Comparison of ENCODE assay signal across 8 cellular contexts in genomic region chr2:152025678-152026287, GRCh38.
DNase-seq lines count a peak whose midpoint lies in the region; ATAC-seq and TF ChIP-seq lines count a peak whose summit lies in the region.

No MANE protein-coding gene starts in this region.

- peak; percentile 77 for DNase-seq in ACHN
- DNase-seq in NCI-H2107 (lab: John Stamatoyannopoulos, UW), result peak; percentile 44
- peak; percentile 86 for DNase-seq in UCSD-AML1 (lab: John Stamatoyannopoulos, UW; ENCODE audit: unreplicated experiment)
- peak; percentile 81 for DNase-seq in brain microvascular endothelial cell
- peak; percentile 67 for DNase-seq in iPS-NIHi7 (ENCODE audit: extremely low spot score)
- DNase-seq in stimulated activated CD4-positive, alpha-beta T cell treated with anti-CD3 and anti-CD28 coated beads, Interleukin-12 subunit alpha, Interleukin-12 subunit beta, amount 100 ng/mL, for 24 hours (ENCODE audit: low read depth in 2 of 2), result peak; percentile 59 to 78

- H3K27ac ChIP-seq in brain microvascular endothelial cell, result no peak overlapping the region

- peak overlapping the region; percentile 29 for H3K4me3 ChIP-seq in brain microvascular endothelial cell (ENCODE audit: low read depth, low read length)

- peak; percentile 99 for TF ChIP-seq CTCF in brain microvascular endothelial cell (IDR thresholded peaks at IDR 0.05; ENCODE audit: low read depth, low read length, missing control alignments)

- no peaks in the 10 kb centered on the region for H3K36me3 ChIP-seq in brain microvascular endothelial cell (replicated peaks)

- H3K27me3 ChIP-seq in brain microvascular endothelial cell (replicated peaks), result no peaks in the 10 kb centered on the region

- peak; percentile 80 for ATAC-seq in GM18519 (IDR thresholded peaks at IDR 0.05; ENCODE audit: low FRiP score, unreplicated experiment)
- ATAC-seq in HG03064 (IDR thresholded peaks at IDR 0.05; ENCODE audit: low read depth, unreplicated experiment), result peak; percentile 90

- in situ Hi-C loops in ACHN (cut with HindIII; ENCODE audit: low pct_ligation_motif_present, low pct_unique_long_range_greater_than_20kb, low sequenced_read_pairs), result loop anchor here (25.0 kb wide), 1 partner anchor 637 kb away; no protein-coding TSS in a partner anchor
- in situ Hi-C loops in brain microvascular endothelial cell (cut with HindIII; ENCODE audit: low pct_ligation_motif_present, low sequenced_read_pairs), result loop anchor here (25.0 kb wide), 1 partner anchor 137 kb away; no protein-coding TSS in a partner anchor
